ENCODE assay signal across 1 cellular context in the genomic region with DNA sequence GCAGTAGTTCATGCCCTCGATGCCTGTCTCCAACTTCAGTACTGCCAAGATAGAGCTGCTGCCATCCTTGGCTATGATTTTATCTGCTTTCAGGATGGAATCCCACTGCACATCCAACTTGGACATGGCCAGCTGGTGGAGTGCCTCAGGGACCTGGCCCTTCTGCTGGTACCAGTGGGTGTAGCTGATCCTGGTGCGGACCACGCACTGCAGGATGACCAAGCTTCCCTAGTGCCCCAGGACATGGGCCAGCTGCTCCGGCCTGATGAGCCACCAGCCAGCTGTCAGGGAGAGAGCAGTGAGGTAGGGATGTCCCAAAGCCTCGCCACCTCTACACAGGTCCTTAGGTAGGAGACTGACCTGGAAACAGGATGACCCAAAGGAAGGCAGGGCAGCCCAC.
TF ChIP-seq lines count a peak whose summit lies in the region.

No MANE protein-coding gene starts in this region.

TF ChIP-seq in IMR-90, 13 proteins besides CTCF, POLR2A, EP300 and RAD21:
- TF ChIP-seq RCOR1 (IDR thresholded peaks at IDR 0.05; ENCODE audit: insufficient replicate concordance, low read length): no peak
- TF ChIP-seq SMC3 (IDR thresholded peaks at IDR 0.05; ENCODE audit: low read depth, low read length): no peak
- TF ChIP-seq, protein P1, sequence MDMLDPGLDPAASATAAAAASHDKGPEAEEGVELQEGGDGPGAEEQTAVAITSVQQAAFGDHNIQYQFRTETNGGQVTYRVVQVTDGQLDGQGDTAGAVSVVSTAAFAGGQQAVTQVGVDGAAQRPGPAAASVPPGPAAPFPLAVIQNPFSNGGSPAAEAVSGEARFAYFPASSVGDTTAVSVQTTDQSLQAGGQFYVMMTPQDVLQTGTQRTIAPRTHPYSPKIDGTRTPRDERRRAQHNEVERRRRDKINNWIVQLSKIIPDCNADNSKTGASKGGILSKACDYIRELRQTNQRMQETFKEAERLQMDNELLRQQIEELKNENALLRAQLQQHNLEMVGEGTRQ (IDR thresholded peaks at IDR 0.05; ENCODE audit: low read depth, low read length): no peak
- no peak for TF ChIP-seq CHD1 (IDR thresholded peaks at IDR 0.05; ENCODE audit: low read depth, low read length)
- TF ChIP-seq, protein P2, sequence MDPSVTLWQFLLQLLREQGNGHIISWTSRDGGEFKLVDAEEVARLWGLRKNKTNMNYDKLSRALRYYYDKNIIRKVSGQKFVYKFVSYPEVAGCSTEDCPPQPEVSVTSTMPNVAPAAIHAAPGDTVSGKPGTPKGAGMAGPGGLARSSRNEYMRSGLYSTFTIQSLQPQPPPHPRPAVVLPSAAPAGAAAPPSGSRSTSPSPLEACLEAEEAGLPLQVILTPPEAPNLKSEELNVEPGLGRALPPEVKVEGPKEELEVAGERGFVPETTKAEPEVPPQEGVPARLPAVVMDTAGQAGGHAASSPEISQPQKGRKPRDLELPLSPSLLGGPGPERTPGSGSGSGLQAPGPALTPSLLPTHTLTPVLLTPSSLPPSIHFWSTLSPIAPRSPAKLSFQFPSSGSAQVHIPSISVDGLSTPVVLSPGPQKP (IDR thresholded peaks at IDR 0.05; ENCODE audit: borderline replicate concordance, low read depth, low read length): no peak
- no peak for TF ChIP-seq MAZ (IDR thresholded peaks at IDR 0.05; ENCODE audit: borderline replicate concordance, low read depth, low read length)
- TF ChIP-seq FOS (IDR thresholded peaks at IDR 0.05; ENCODE audit: low read depth, low read length): no peak
- no peak for TF ChIP-seq MAFK (IDR thresholded peaks at IDR 0.05; ENCODE audit: low read depth, low read length)
- no peak for TF ChIP-seq BHLHE40 (IDR thresholded peaks at IDR 0.05; ENCODE audit: low read depth, low read length)
- TF ChIP-seq CEBPB (IDR thresholded peaks at IDR 0.05; ENCODE audit: low read depth, low read length): no peak
- TF ChIP-seq RFX5 (IDR thresholded peaks at IDR 0.05; ENCODE audit: low read depth, low read length): no peak
- no peak for TF ChIP-seq NFE2L2 (IDR thresholded peaks at IDR 0.05; ENCODE audit: low read depth, low read length)
- TF ChIP-seq MXI1 (IDR thresholded peaks at IDR 0.05; ENCODE audit: borderline replicate concordance, low read depth, low read length): no peak
